Comparison of ENCODE assay signal across 19 cellular contexts in genomic region chr18:36327352-36328316, GRCh38. TPM values are rescaled to one million over a fixed set of nuclear protein-coding genes. Genes with fewer than 3 reads are reported as not detected.
A peak's percentile ranks its signal among the peaks of the same experiment; 100 is the strongest.
DNase-seq lines count a peak whose midpoint lies in the region; ATAC-seq and TF ChIP-seq lines count a peak whose summit lies in the region.
"Had no signal": no experiment of that assay in that cellular context is flagged by ENCODE, and none has a peak within 500 bp of the region (broad histone marks: within the 10 kb centered on the region; RNA-seq: fewer than 3 reads in every experiment).

No MANE protein-coding gene starts in this region.

- peaks cover 0 to 21% (median 3%) of the 10 kb centered on the region in 4 donors for H3K4me1 ChIP-seq in esophagus muscularis mucosa
- H3K4me1 ChIP-seq in right cardiac atrium (ENCODE audit: control insufficient read depth, insufficient read depth, low read length), result peaks cover 4% of the 10 kb centered on the region
- H3K4me1 ChIP-seq in suprapubic skin, result no peaks in the 10 kb centered on the region
- H3K4me1 ChIP-seq: BE2C, SJSA1 had no signal

- H3K36me3 ChIP-seq in esophagus muscularis mucosa, result no peaks in the 10 kb centered on the region
- no peaks in the 10 kb centered on the region for H3K36me3 ChIP-seq in suprapubic skin
- H3K36me3 ChIP-seq: BE2C, SJSA1 had no signal

- H3K4me3 ChIP-seq in esophagus muscularis mucosa, result no peak overlapping the region
- H3K4me3 ChIP-seq in right cardiac atrium (ENCODE audit: low read length), result no peak overlapping the region
- H3K4me3 ChIP-seq in suprapubic skin, result no peak overlapping the region
- H3K4me3 ChIP-seq: SJSA1 had no signal

- no peak for TF ChIP-seq POLR2A in esophagus muscularis mucosa (IDR thresholded peaks at IDR 0.05; ENCODE audit: low read depth)
- TF ChIP-seq POLR2A in suprapubic skin (IDR thresholded peaks at IDR 0.05), result no peak

- H3K9me3 ChIP-seq in esophagus muscularis mucosa (no peaks in the 10 kb centered on the region), right cardiac atrium (ENCODE audit: control insufficient read depth, low read length) (no peaks in the 10 kb centered on the region), suprapubic skin (no peaks in the 10 kb centered on the region)
- H3K9me3 ChIP-seq: BE2C, SJSA1 had no signal

- ATAC-seq in Right ventricle myocardium inferior (peak; percentile 64), right cardiac atrium (peak in 1 of 2 donors; percentile 54)

- no peak for DNase-seq in Right ventricle myocardium inferior (ENCODE audit: missing footprints)
- no peak for DNase-seq in cardiac septum (ENCODE audit: low spot score)
- peak; percentile 62 for DNase-seq in esophagus muscularis mucosa (ENCODE audit: extremely low spot score)
- DNase-seq in right cardiac atrium, result no peak
- DNase-seq in AG08395 (ENCODE audit: low spot score), result no peak
- no peak for DNase-seq in suprapubic skin (ENCODE audit: low spot score in 2 of 2)
- DNase-seq in NCI-H2196 treated with DMSO at 0.1 percent for 48 hours (lab: John Stamatoyannopoulos, UW; ENCODE audit: unreplicated experiment), result no peak
- DNase-seq in COLO829 (ENCODE audit: low spot score), result no peak
- DNase-seq: BE2C; Calu3; CD4-positive, alpha-beta T cell; HFFc6; NCI-H1930; NCI-H748 treated with DMSO at 0.1 percent for 48 hours had no signal

- TF ChIP-seq CTCF in esophagus muscularis mucosa (IDR thresholded peaks at IDR 0.05) (no peak), suprapubic skin (IDR thresholded peaks at IDR 0.05) (no peak)

- WGBS in esophagus muscularis mucosa, result 75% methylated on average over 5 of the region's 5 CpGs
- WGBS in right cardiac atrium, result 63% methylated on average over 5 of the region's 5 CpGs
- 76% methylated on average over 5 of the region's 5 CpGs for WGBS in suprapubic skin

- intact Hi-C loops in Right ventricle myocardium inferior (cut with DNase I), result loop anchor here (5.0 kb wide), 1 partner anchor 135 kb away; no protein-coding TSS in a partner anchor
- intact Hi-C loops in cardiac septum (cut with DNase I), result no loop called here
- intact Hi-C loops in esophagus muscularis mucosa (cut with DNase I), result no loop called here
- intact Hi-C loops in right cardiac atrium (cut with DNase I), result no loop called here

- H3K27ac ChIP-seq in esophagus muscularis mucosa (replicated peaks in 1 of 4) (no peak overlapping the region), right cardiac atrium (ENCODE audit: low read length) (peak overlapping the region; percentile 71), suprapubic skin (no peak overlapping the region)
- H3K27ac ChIP-seq: 22Rv1, RWPE1, SJSA1 had no signal

- TF ChIP-seq EP300 in esophagus muscularis mucosa (IDR thresholded peaks at IDR 0.05) (no peak), suprapubic skin (IDR thresholded peaks at IDR 0.05) (no peak)

- H3K27me3 ChIP-seq in esophagus muscularis mucosa (no peaks in the 10 kb centered on the region), right cardiac atrium (ENCODE audit: control insufficient read depth, insufficient read depth) (no peaks in the 10 kb centered on the region), suprapubic skin (no peaks in the 10 kb centered on the region)
- H3K27me3 ChIP-seq: BE2C, SJSA1 had no signal

RNA-seq across cellular contexts. Expression of gene FHOD3, which starts 30.1 kb away (rescaled TPM):
- 350 TPM for total RNA-seq in Right ventricle myocardium inferior
- total RNA-seq in cardiac septum, result 311 TPM
- total RNA-seq in esophagus muscularis mucosa, result 10 to 100 TPM; 24.1 to 51.4 (median 33.8) TPM
- 100 to 1,000 TPM; 118 to 157 (median 142) TPM for total RNA-seq in right cardiac atrium
- polyA plus RNA-seq in right cardiac atrium, result 118 TPM
- 10 to 100 TPM in 3 of 4 donors, 1 to 10 TPM in 1; 5.8 to 18.7 (median 15.5) TPM for total RNA-seq in suprapubic skin
- total RNA-seq: CD4-positive, alpha-beta T cell; HT-29 had no signal
- polyA plus RNA-seq: IgD-negative memory B cell had no signal
